13 cellular contexts compared by ENCODE assay signal in the genomic region with DNA sequence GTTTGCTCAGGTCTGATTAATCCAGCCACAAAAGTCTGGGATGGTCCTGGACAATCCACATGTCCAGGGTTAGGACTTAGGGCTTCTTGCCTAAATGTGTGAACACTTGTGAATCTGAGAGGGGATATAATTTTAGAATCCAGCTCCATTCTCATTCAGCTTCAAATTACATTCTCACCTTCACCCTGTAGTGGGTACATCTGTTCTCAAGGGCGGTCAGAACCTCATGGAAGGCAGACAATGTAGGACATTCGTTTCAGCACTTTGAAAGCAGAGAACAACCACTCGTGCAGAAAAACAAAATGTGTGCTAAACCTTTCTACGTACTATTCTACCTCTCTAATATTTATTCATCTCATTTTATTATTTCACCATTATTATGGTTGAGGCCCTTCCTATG. TPM values are rescaled to one million over a fixed set of nuclear protein-coding genes. Genes with fewer than 3 reads are reported as not detected.
DNase-seq lines count a peak whose midpoint lies in the region; ATAC-seq and TF ChIP-seq lines count a peak whose summit lies in the region.
"Had no signal": no experiment of that assay in that cellular context is flagged by ENCODE, and none has a peak within 500 bp of the region (broad histone marks: within the 10 kb centered on the region; RNA-seq: fewer than 3 reads in every experiment).

No MANE protein-coding gene starts in this region.

- H2AFZ ChIP-seq in OCI-LY1 (ENCODE audit: low read length): no peak overlapping the region

- H3K27me3 ChIP-seq in heart right ventricle: no peaks in the 10 kb centered on the region
- no peaks in the 10 kb centered on the region for H3K27me3 ChIP-seq in OCI-LY1 (ENCODE audit: insufficient read depth, low read length)
- H3K27me3 ChIP-seq: right lobe of liver, suprapubic skin had no signal

- intact Hi-C loops in Right ventricle myocardium superior (cut with DNase I): loop anchor here (5.0 kb wide), 1 partner anchor 60 kb away; no protein-coding TSS in a partner anchor
- intact Hi-C loops in heart right ventricle (cut with DNase I): loop anchor here in 2 of 10 donors (1.0 to 5.0 kb wide), 2 partner anchors 60 kb away; no protein-coding TSS in a partner anchor
- intact Hi-C loops in left ventricle myocardium superior (cut with micrococcal nuclease): no loop called here

- peaks cover 0 to 20% (median 0%) of the 10 kb centered on the region in 9 donors for H3K36me3 ChIP-seq in heart right ventricle
- peaks cover 6% of the 10 kb centered on the region; the same call in 1 of the 2 replicates for H3K36me3 ChIP-seq in OCI-LY1 (ENCODE audit: insufficient read depth, low read length)
- H3K36me3 ChIP-seq: right lobe of liver, suprapubic skin had no signal

- 67% methylated on average over 4 of the region's 4 CpGs for WGBS in heart right ventricle, 2 donors

- ATAC-seq in Right ventricle myocardium superior (ENCODE audit: poor library complexity): peak; percentile 31
- ATAC-seq in heart right ventricle: no peak
- ATAC-seq in left ventricle myocardium superior: peak; percentile 19
- no peak for ATAC-seq in GM19395 (IDR thresholded peaks at IDR 0.05; ENCODE audit: unreplicated experiment)
- no peak for ATAC-seq in HG02970 (IDR thresholded peaks at IDR 0.05; ENCODE audit: low FRiP score, unreplicated experiment)
- no peak for ATAC-seq in HG03097 (IDR thresholded peaks at IDR 0.05; ENCODE audit: low FRiP score, unreplicated experiment)

- no peak for DNase-seq in Right ventricle myocardium superior
- DNase-seq in heart right ventricle: no peak
- DNase-seq in left ventricle myocardium superior: no peak
- DNase-seq: AML-193, DMS 273 treated with DMSO at 0.1 percent for 48 hours, GOT3, NCI-H2029 treated with DMSO at 0.1 percent for 48 hours had no signal

- no peak overlapping the region for H3K9ac ChIP-seq in OCI-LY1 (ENCODE audit: low read length)

- no peaks in the 10 kb centered on the region for H3K9me2 ChIP-seq in OCI-LY1 (ENCODE audit: low read depth, low read length)

- no peaks in the 10 kb centered on the region for H4K20me1 ChIP-seq in OCI-LY1 (ENCODE audit: insufficient read depth, low read length)

- H3K4me2 ChIP-seq in OCI-LY1 (ENCODE audit: low read length): peak overlapping the region; percentile 68; the same call in 1 of the 2 replicates

- TF ChIP-seq CTCF in heart right ventricle (IDR thresholded peaks at IDR 0.05) (no peak), OCI-LY1 (IDR thresholded peaks at IDR 0.05; ENCODE audit: low read length) (no peak)

- H3K4me3 ChIP-seq in heart right ventricle (no peak overlapping the region), OCI-LY1 (ENCODE audit: low read depth, low read length, poor library complexity, severe bottlenecking) (peak overlapping the region; percentile 57)

- H3K9me3 ChIP-seq in heart right ventricle (no peaks in the 10 kb centered on the region), OCI-LY1 (ENCODE audit: low read length) (no peaks in the 10 kb centered on the region)
- H3K9me3 ChIP-seq: right lobe of liver, suprapubic skin had no signal

- peaks cover 3 to 51% (median 22%) of the 10 kb centered on the region in 9 donors for H3K4me1 ChIP-seq in heart right ventricle
- peaks cover 21% of the 10 kb centered on the region for H3K4me1 ChIP-seq in OCI-LY1 (ENCODE audit: insufficient read depth, low read length, severe bottlenecking)
- H3K4me1 ChIP-seq: right lobe of liver had no signal

- no peaks in the 10 kb centered on the region for H3F3A ChIP-seq in OCI-LY1 (ENCODE audit: insufficient read depth, low read length)

- H3K79me2 ChIP-seq in OCI-LY1 (ENCODE audit: insufficient read depth, low read length): no peaks in the 10 kb centered on the region

- H3K27ac ChIP-seq in heart right ventricle (peak overlapping the region in 5 of 10 donors; percentile 12 to 91 (median 48)), OCI-LY1 (ENCODE audit: low read depth, low read length, poor library complexity, severe bottlenecking) (peak overlapping the region; percentile 76)
- H3K27ac ChIP-seq: suprapubic skin had no signal

RNA-seq across cellular contexts. Expression of gene TMEM229B, which starts 1.2 kb away (rescaled TPM):
- total RNA-seq in Right ventricle myocardium superior: 2.3 TPM
- 1 to 10 TPM in 9 of 10 donors, under 1 TPM in 1; 1.00 to 5.9 (median 1.7) TPM for total RNA-seq in heart right ventricle
- under 1 TPM; 0.51 to 0.68 TPM for polyA plus RNA-seq in heart right ventricle
- total RNA-seq in left ventricle myocardium superior: 2.2 TPM

RNA-seq across cellular contexts. Expression of gene PLEKHH1, which starts 45.8 kb away (rescaled TPM):
- total RNA-seq in Right ventricle myocardium superior (4.4 TPM), heart right ventricle (1 to 10 TPM; 1.7 to 7.8 (median 3.7) TPM), left ventricle myocardium superior (5.5 TPM)
- 10 to 100 TPM in 1 of 2 donors, 1 to 10 TPM in 1; 2.3 to 14.8 TPM for polyA plus RNA-seq in heart right ventricle

Comparison
In these comparisons a context has a peak if more than half of its experiments do, and no peak if none do; other contexts are left out.
1. ATAC-seq: peak in Right ventricle myocardium superior (single experiment) and left ventricle myocardium superior (single experiment); none in heart right ventricle (0 of 8), GM19395 (single experiment), HG02970 (single experiment) and HG03097 (single experiment).